ENCODE assay signal across 26 cellular contexts in the genomic region with DNA sequence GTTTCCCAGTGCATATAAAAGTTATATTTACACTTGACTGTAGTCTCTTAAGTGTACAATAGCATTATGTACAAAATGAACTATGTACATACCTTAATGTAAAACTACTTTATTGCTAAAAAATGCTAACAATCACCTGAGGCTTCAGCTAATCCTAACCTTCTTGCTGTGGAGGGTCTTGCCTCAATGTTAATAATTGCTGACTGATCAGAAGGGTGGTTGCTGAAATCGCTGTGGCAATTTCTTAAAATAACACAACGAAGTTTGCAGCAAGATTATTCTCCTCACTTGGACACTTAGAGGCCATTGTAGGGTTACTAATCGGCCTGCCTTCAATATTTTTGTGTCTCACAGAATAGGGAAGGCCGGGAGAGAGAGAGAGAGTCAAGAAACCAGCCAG. TPM values are rescaled to one million over a fixed set of nuclear protein-coding genes. Genes with fewer than 3 reads are reported as not detected.
DNase-seq lines count a peak whose midpoint lies in the region; ATAC-seq and TF ChIP-seq lines count a peak whose summit lies in the region.
"Had no signal": no experiment of that assay in that cellular context is flagged by ENCODE, and none has a peak within 500 bp of the region (broad histone marks: within the 10 kb centered on the region; RNA-seq: fewer than 3 reads in every experiment).

No MANE protein-coding gene starts in this region.

- no peaks in the 10 kb centered on the region for H3K27me3 Mint-ChIP-seq in activated CD4-positive, alpha-beta T cell treated with anti-CD3 and anti-CD28 coated beads for 36 hours
- peaks cover 9% of the 10 kb centered on the region for H3K27me3 Mint-ChIP-seq in osteocyte (ENCODE audit: unreplicated experiment)
- H3K27me3 Mint-ChIP-seq: B cell had no signal

- intact Hi-C loops in activated CD4-positive, alpha-beta T cell treated with anti-CD3 and anti-CD28 coated beads for 36 hours (cut with DNase I, micrococcal nuclease) = no loop called here
- intact Hi-C loops in esophagus muscularis mucosa (cut with DNase I) = no loop called here
- intact Hi-C loops in PC-9 (cut with micrococcal nuclease; ENCODE audit: unreplicated experiment) = no loop called here

- H4K20me1 ChIP-seq in MM.1S (ENCODE audit: insufficient read depth, low read length) (no peaks in the 10 kb centered on the region), PC-9 (ENCODE audit: insufficient read depth) (no peaks in the 10 kb centered on the region)

- H3K9me2 ChIP-seq in MM.1S (replicated peaks; ENCODE audit: insufficient read depth, low read length) (no peaks in the 10 kb centered on the region), PC-9 (ENCODE audit: insufficient read depth) (no peaks in the 10 kb centered on the region)

- TF ChIP-seq CTCF in MM.1S (IDR thresholded peaks at IDR 0.05; ENCODE audit: low read length) (no peak), esophagus muscularis mucosa (IDR thresholded peaks at IDR 0.05) (no peak), osteocyte (IDR thresholded peaks at IDR 0.05) (no peak), PC-9 (conservative IDR thresholded peaks at IDR 0.05) (no peak)

- no peak for ATAC-seq in activated CD4-positive, alpha-beta T cell treated with anti-CD3 and anti-CD28 coated beads for 36 hours
- ATAC-seq: Right ventricle myocardium inferior had no signal

- H3K4me1 Mint-ChIP-seq in activated CD4-positive, alpha-beta T cell treated with anti-CD3 and anti-CD28 coated beads for 36 hours = peaks cover 64% of the 10 kb centered on the region
- H3K4me1 Mint-ChIP-seq in osteocyte (ENCODE audit: unreplicated experiment) = peaks cover 11% of the 10 kb centered on the region

- H3K27ac ChIP-seq in MM.1S (ENCODE audit: low read length) (peak overlapping the region; percentile 37; the same call in 1 of the 2 replicates), esophagus muscularis mucosa (replicated peaks in 1 of 4) (no peak overlapping the region), PC-9 (no peak overlapping the region)
- H3K27ac ChIP-seq: 22Rv1, GM23248 had no signal

- H3K9me3 ChIP-seq in MM.1S (replicated peaks; ENCODE audit: insufficient read depth, low read length) = no peaks in the 10 kb centered on the region
- no peaks in the 10 kb centered on the region for H3K9me3 ChIP-seq in esophagus muscularis mucosa
- no peaks in the 10 kb centered on the region for H3K9me3 ChIP-seq in PC-9 (ENCODE audit: insufficient read depth, low read depth)
- H3K9me3 ChIP-seq: HAP-1, MG63 had no signal

- peaks cover 10% of the 10 kb centered on the region for H3F3A ChIP-seq in MM.1S (ENCODE audit: insufficient read depth, low read length)
- no peaks in the 10 kb centered on the region for H3F3A ChIP-seq in PC-9 (ENCODE audit: insufficient read depth, low read depth)

- H3K36me3 ChIP-seq in MM.1S (replicated peaks; ENCODE audit: insufficient read depth, low read length) = no peaks in the 10 kb centered on the region
- H3K36me3 ChIP-seq in esophagus muscularis mucosa = no peaks in the 10 kb centered on the region
- no peaks in the 10 kb centered on the region for H3K36me3 ChIP-seq in PC-9 (ENCODE audit: low read depth)
- H3K36me3 ChIP-seq: HAP-1, MG63 had no signal

- no peak overlapping the region for H3K4me3 Mint-ChIP-seq in activated CD4-positive, alpha-beta T cell treated with anti-CD3 and anti-CD28 coated beads for 36 hours
- no peak overlapping the region for H3K4me3 Mint-ChIP-seq in osteocyte (ENCODE audit: unreplicated experiment)
- H3K4me3 Mint-ChIP-seq: B cell had no signal

- CTCF ChIA-PET in activated CD4-positive, alpha-beta T cell treated with anti-CD3 and anti-CD28 coated beads for 36 hours (lab: Charles Lee) = interaction anchor here (0.5 to 0.8 kb wide), 2 partner anchors 10 to 179 kb away, joined by 3 to 4 read pairs; a partner anchor contains a TSS
- CTCF ChIA-PET in PC-9 (lab: Charles Lee) = no interaction called here

- H3K4me1 ChIP-seq in MM.1S (ENCODE audit: low read length) = peaks cover 22% of the 10 kb centered on the region
- no peaks in the 10 kb centered on the region for H3K4me1 ChIP-seq in esophagus muscularis mucosa
- H3K4me1 ChIP-seq in PC-9 (replicated peaks; ENCODE audit: insufficient read depth) = peaks cover 14% of the 10 kb centered on the region
- H3K4me1 ChIP-seq: HAP-1 had no signal

- no TSS peak for BruUV-seq in PC-9 (replicated peaks; lab: Mats Ljungman, UMichigan)

- H3K4me2 ChIP-seq in MM.1S (ENCODE audit: low read depth, low read length) = peak overlapping the region; percentile 38; the same call in 1 of the 2 replicates
- no peak overlapping the region for H3K4me2 ChIP-seq in PC-9

- peak overlapping the region; percentile 16 for H3K27ac Mint-ChIP-seq in activated CD4-positive, alpha-beta T cell treated with anti-CD3 and anti-CD28 coated beads for 36 hours
- H3K27ac Mint-ChIP-seq in osteocyte (ENCODE audit: unreplicated experiment) = no peak overlapping the region

- TF ChIP-seq POLR2A in esophagus muscularis mucosa (IDR thresholded peaks at IDR 0.05; ENCODE audit: low read depth) = no peak

- no peak for DNase-seq in activated CD4-positive, alpha-beta T cell treated with anti-CD3 and anti-CD28 coated beads for 36 hours
- DNase-seq in activated CD4-positive, alpha-beta T cell treated with anti-CD3 and anti-CD28 coated beads for 4 hours = no peak
- DNase-seq in MM.1S (no peak), esophagus muscularis mucosa (ENCODE audit: extremely low spot score) (peak; percentile 45), osteocyte (ENCODE audit: extremely low spot score, unreplicated experiment) (peak; percentile 2), NCI-H187 (lab: John Stamatoyannopoulos, UW) (no peak), NAMALWA (ENCODE audit: low spot score) (no peak), PC-9 (no peak)
- DNase-seq: Calu3; GF-D8; Kasumi-1; NCI-H1092 treated with DMSO at 0.1 percent for 48 hours; NCI-H146; NCI-H2081; NCI-H2171 treated with DMSO at 0.1 percent for 48 hours; NK-92 treated with Interleukin-12 subunit alpha and Interleukin-12 subunit beta, amount 100 ng/mL, for 24 hours had no signal

- no peak overlapping the region for H3K9ac ChIP-seq in MM.1S (ENCODE audit: low read length)
- H3K9ac ChIP-seq: GM23248 had no signal

- WGBS in esophagus muscularis mucosa = 69% methylated on average over 4 of the region's 4 CpGs

- POLR2A ChIA-PET in activated CD4-positive, alpha-beta T cell treated with anti-CD3 and anti-CD28 coated beads for 36 hours (lab: Charles Lee) = no interaction called here
- POLR2A ChIA-PET in PC-9 (lab: Charles Lee; ENCODE audit: unreplicated experiment) = interaction anchor here (1.4 kb wide), 1 partner anchor 11 kb away, joined by 8 read pairs; no protein-coding TSS in a partner anchor

- H3K79me2 ChIP-seq in MM.1S (ENCODE audit: low read length) (no peaks in the 10 kb centered on the region), PC-9 (ENCODE audit: low read depth) (no peaks in the 10 kb centered on the region)

- no peaks in the 10 kb centered on the region for H3K27me3 ChIP-seq in MM.1S (replicated peaks; ENCODE audit: insufficient read depth, low read length)
- peaks cover 0 to 5% (median under 1%) of the 10 kb centered on the region in 4 donors for H3K27me3 ChIP-seq in esophagus muscularis mucosa
- peaks cover 5% of the 10 kb centered on the region; the same call in 1 of the 2 replicates for H3K27me3 ChIP-seq in PC-9 (ENCODE audit: insufficient read depth, low read depth)
- H3K27me3 ChIP-seq: MG63 had no signal

- H3K36me3 Mint-ChIP-seq in activated CD4-positive, alpha-beta T cell treated with anti-CD3 and anti-CD28 coated beads for 36 hours (ENCODE audit: low read depth) = peaks cover 7% of the 10 kb centered on the region
- H3K36me3 Mint-ChIP-seq in osteocyte (ENCODE audit: unreplicated experiment) = no peaks in the 10 kb centered on the region

- TF ChIP-seq EP300 in esophagus muscularis mucosa (IDR thresholded peaks at IDR 0.05) = no peak

- no peaks in the 10 kb centered on the region for H3K9me3 Mint-ChIP-seq in activated CD4-positive, alpha-beta T cell treated with anti-CD3 and anti-CD28 coated beads for 36 hours (ENCODE audit: low read depth)
- no peaks in the 10 kb centered on the region for H3K9me3 Mint-ChIP-seq in osteocyte (ENCODE audit: unreplicated experiment)

- H3K4me3 ChIP-seq in MM.1S (ENCODE audit: low read length) (no peak overlapping the region), esophagus muscularis mucosa (no peak overlapping the region), PC-9 (no peak overlapping the region)
- H3K4me3 ChIP-seq: GM23248, HAP-1, MG63 had no signal

- H2AFZ ChIP-seq in MM.1S (ENCODE audit: low read length) = no peak overlapping the region
- no peak overlapping the region for H2AFZ ChIP-seq in PC-9
- H2AFZ ChIP-seq: GM23248 had no signal

RNA-seq across cellular contexts. Expression of a gene that starts 24.7 kb away (rescaled TPM):
- 10 to 100 TPM; 19.6 to 19.7 TPM for total RNA-seq in activated CD4-positive, alpha-beta T cell treated with anti-CD3 and anti-CD28 coated beads for 36 hours
- 1 to 10 TPM in 2 of 4 donors, under 1 TPM in 2; 0.46 to 2.9 (median 1.7) TPM for total RNA-seq in esophagus muscularis mucosa
- 12.1 and 13.8 TPM in 2 replicates for total RNA-seq in osteocyte
- total RNA-seq in PC-9 (2021) = 26.7 and 37.8 TPM in 2 replicates

RNA-seq across cellular contexts. Expression of a gene that starts 55.5 kb away (rescaled TPM):
- total RNA-seq in activated CD4-positive, alpha-beta T cell treated with anti-CD3 and anti-CD28 coated beads for 36 hours = not detected
- total RNA-seq in esophagus muscularis mucosa (not detected), osteocyte (not detected in 2 replicates), PC-9 (2021) (not detected in 2 replicates)
- total RNA-seq: B cell, Calu3, GM23248, HT-29, IMR-90, NCI-H460, Right ventricle myocardium inferior, SK-MEL-5 had no signal

Comparison
In these comparisons a context has a peak if more than half of its experiments do, and no peak if none do; other contexts are left out.
1. DNase-seq: peak in esophagus muscularis mucosa (single experiment) and osteocyte (single experiment); none in activated CD4-positive, alpha-beta T cell treated with anti-CD3 and anti-CD28 coated beads for 36 hours (single experiment), activated CD4-positive, alpha-beta T cell treated with anti-CD3 and anti-CD28 coated beads for 4 hours (0 of 2), MM.1S (single experiment), NCI-H187 (0 of 2), NAMALWA (single experiment) and PC-9 (0 of 2).